ENCODE assay signal across 34 cellular contexts in the genomic region with DNA sequence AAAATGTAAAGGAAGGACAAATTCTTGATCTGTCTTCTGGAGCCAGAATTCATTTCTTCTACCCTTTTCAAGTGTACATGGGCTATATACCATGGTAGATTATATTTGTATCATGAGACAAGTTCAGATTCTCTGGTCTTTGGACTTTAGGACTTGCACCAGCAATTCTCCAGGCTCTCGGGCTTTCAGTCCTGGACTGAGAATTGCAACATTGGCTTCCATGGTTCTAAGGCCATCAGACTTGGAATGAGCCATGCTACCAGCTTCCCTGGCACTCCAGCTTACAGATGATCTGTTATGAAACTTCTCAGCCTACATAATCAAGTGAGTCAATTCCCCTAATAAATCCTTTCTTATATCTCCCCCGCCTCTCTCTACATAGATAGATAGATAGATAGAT. TPM values are rescaled to one million over a fixed set of nuclear protein-coding genes. Genes with fewer than 3 reads are reported as not detected.
"Had no signal": no experiment of that assay in that cellular context is flagged by ENCODE, and none has a peak within 500 bp of the region (broad histone marks: within the 10 kb centered on the region; RNA-seq: fewer than 3 reads in every experiment).

No MANE protein-coding gene starts in this region.

- DNase-seq: colonic mucosa; cortex of kidney; dermis blood vessel endothelial cell; dorsolateral prefrontal cortex; effector CD4-positive, alpha-beta T cell; effector CD8-positive, alpha-beta T cell; effector memory CD4-positive, alpha-beta T cell; effector memory CD8-positive, alpha-beta T cell; endodermal cell; erythroblast; esophagus squamous epithelium; foreskin fibroblast; foreskin keratinocyte; foreskin melanocyte; gastrocnemius medialis; glutamatergic neuron; head of caudate nucleus; heart left ventricle had no signal

- H3K27me3 ChIP-seq: colonic mucosa, dorsolateral prefrontal cortex, esophagus muscularis mucosa, esophagus squamous epithelium, gastrocnemius medialis, gastroesophageal sphincter, heart left ventricle had no signal

- H3K4me3 ChIP-seq: colonic mucosa, coronary artery, dorsolateral prefrontal cortex, esophagus muscularis mucosa, esophagus squamous epithelium, gastrocnemius medialis, gastroesophageal sphincter, heart left ventricle had no signal

- H3K9me3 ChIP-seq: colonic mucosa had no signal

- H3K27ac ChIP-seq: colonic mucosa, coronary artery, dorsolateral prefrontal cortex, epithelial cell of prostate, esophagus muscularis mucosa, esophagus squamous epithelium, foreskin keratinocyte, gastrocnemius medialis, gastroesophageal sphincter, heart left ventricle had no signal

- ATAC-seq: effector memory CD8-positive, alpha-beta T cell; esophagus mucosa; foreskin keratinocyte; gastrocnemius medialis; gastroesophageal sphincter; heart left ventricle had no signal

- H3K36me3 ChIP-seq: colonic mucosa, esophagus muscularis mucosa, esophagus squamous epithelium, gastrocnemius medialis, gastroesophageal sphincter, heart left ventricle had no signal

- H3K4me1 ChIP-seq: colonic mucosa, esophagus muscularis mucosa, esophagus squamous epithelium, foreskin keratinocyte, gastrocnemius medialis, gastroesophageal sphincter, heart left ventricle had no signal

- FAIRE-seq: colon, endometrium, endothelial cell of umbilical vein, frontal cortex had no signal

RNA-seq across cellular contexts. Expression of a gene that starts 33.3 kb away (rescaled TPM):
- total RNA-seq: chondrocyte, colonic mucosa, dermis blood vessel endothelial cell, dermis microvascular lymphatic vessel endothelial cell, endothelial cell of umbilical vein, epithelial cell of proximal tubule, esophagus mucosa, fibroblast of lung, fibroblast of villous mesenchyme, foreskin keratinocyte, frontal cortex, gastroesophageal sphincter, glomerular endothelial cell, heart left ventricle had no signal
- polyA plus RNA-seq: endothelial cell of umbilical vein, esophagus, fibroblast of lung, foreskin keratinocyte, heart left ventricle had no signal
